In genomic region chr1:10776206-10776905, GRCh38 we compare ENCODE assay signal across 20 cellular contexts. TPM values are rescaled to one million over a fixed set of nuclear protein-coding genes. Genes with fewer than 3 reads are reported as not detected.
DNase-seq lines count a peak whose midpoint lies in the region; ATAC-seq, FAIRE-seq and TF ChIP-seq lines count a peak whose summit lies in the region.
"Had no signal": no experiment of that assay in that cellular context is flagged by ENCODE, and none has a peak within 500 bp of the region (broad histone marks: within the 10 kb centered on the region; RNA-seq: fewer than 3 reads in every experiment).

No MANE protein-coding gene starts in this region.

- peaks cover 0 to 4% of the 10 kb centered on the region in 2 donors for H3K4me1 ChIP-seq in small intestine (ENCODE audit: control insufficient read depth in 2 of 2, insufficient read depth in 1 of 2, low read depth in 1 of 2, low read length in 1 of 2)
- H3K4me1 ChIP-seq: adrenal gland had no signal

- ATAC-seq in HG02759 (IDR thresholded peaks at IDR 0.05; ENCODE audit: unreplicated experiment), result no peak
- ATAC-seq: activated CD8-positive, alpha-beta T cell treated with anti-CD3 and anti-CD28 coated beads, Interleukin-2, amount 10 ng/mL, durations not matched to agents 7 days and 5 days; GM12878; K562; stimulated activated memory B cell treated with anti-CD40 and anti-IgM and Interleukin-4, amounts not matched to agents 10 μg/mL and 1 μg/mL and 100 μg/mL, for 72 hours; WTC11 had no signal

- H3K9me3 Mint-ChIP-seq in chondrocyte (ENCODE audit: low read depth), result no peaks in the 10 kb centered on the region
- H3K9me3 Mint-ChIP-seq: CD4-positive, CD25-positive, alpha-beta regulatory T cell; naive B cell; stimulated activated memory B cell treated with anti-CD40 and anti-IgM and Interleukin-4, amounts not matched to agents 10 μg/mL and 1 μg/mL and 100 μg/mL, for 72 hours; WTC11 had no signal

- H3K4me1 Mint-ChIP-seq in chondrocyte (ENCODE audit: low read depth), result no peaks in the 10 kb centered on the region
- H3K4me1 Mint-ChIP-seq: CD4-positive, CD25-positive, alpha-beta regulatory T cell; naive B cell; stimulated activated memory B cell treated with anti-CD40 and anti-IgM and Interleukin-4, amounts not matched to agents 10 μg/mL and 1 μg/mL and 100 μg/mL, for 72 hours had no signal

- H3K36me3 Mint-ChIP-seq in chondrocyte (ENCODE audit: low read depth), result no peaks in the 10 kb centered on the region
- H3K36me3 Mint-ChIP-seq: CD4-positive, CD25-positive, alpha-beta regulatory T cell; naive B cell; stimulated activated memory B cell treated with anti-CD40 and anti-IgM and Interleukin-4, amounts not matched to agents 10 μg/mL and 1 μg/mL and 100 μg/mL, for 72 hours; WTC11 had no signal

- H3K27me3 ChIP-seq in small intestine (ENCODE audit: control insufficient read depth in 2 of 2, insufficient read depth in 2 of 2, low read length in 2 of 2), result no peaks in the 10 kb centered on the region
- H3K27me3 ChIP-seq: adrenal gland had no signal

- TF ChIP-seq CTCF in chondrocyte (IDR thresholded peaks at IDR 0.05), result no peak

- peaks cover 28% of the 10 kb centered on the region for H3K27me3 Mint-ChIP-seq in chondrocyte (ENCODE audit: low read depth)

- FAIRE-seq in small intestine (lab: Jason Lieb, UNC), result no peak
- FAIRE-seq: GM12878, K562 had no signal

- H3K27ac ChIP-seq in small intestine (ENCODE audit: low read depth in 1 of 2, low read length in 1 of 2), result peak overlapping the region in 1 of 2 donors; percentile 14
- H3K27ac ChIP-seq: adrenal gland, spleen had no signal

- H3K4me3 Mint-ChIP-seq in chondrocyte (ENCODE audit: unreplicated experiment), result no peak overlapping the region
- H3K4me3 Mint-ChIP-seq: activated CD8-positive, alpha-beta T cell treated with anti-CD3 and anti-CD28 coated beads, Interleukin-2, amount 10 ng/mL, durations not matched to agents 7 days and 5 days; CD4-positive, CD25-positive, alpha-beta regulatory T cell; naive B cell; stimulated activated memory B cell treated with anti-CD40 and anti-IgM and Interleukin-4, amounts not matched to agents 10 μg/mL and 1 μg/mL and 100 μg/mL, for 72 hours; WTC11 had no signal

- 25 to 57% (median 37%) methylated on average over 13 of the region's 13 CpGs for WGBS in small intestine, 3 donors

- DNase-seq in NCI-H345 (lab: John Stamatoyannopoulos, UW) (peak; percentile 39), NCI-H345 treated with DMSO at 0.1 percent for 48 hours (lab: John Stamatoyannopoulos, UW; ENCODE audit: unreplicated experiment) (no peak), NCI-H1105 (lab: John Stamatoyannopoulos, UW) (peak; percentile 90), chondrocyte (ENCODE audit: low spot score) (peak; percentile 68), small intestine (peak; percentile 57), NK-92 (lab: John Stamatoyannopoulos, UW; ENCODE audit: unreplicated experiment) (no peak)
- DNase-seq in stimulated activated CD8-positive, alpha-beta memory T cell treated with anti-CD3 and anti-CD28 coated beads, Interleukin-4, amount 100 ng/mL, for 48 hours, result no peak
- DNase-seq: activated CD8-positive, alpha-beta T cell treated with anti-CD3 and anti-CD28 coated beads, Interleukin-2, amount 10 ng/mL, durations not matched to agents 7 days and 5 days; adrenal gland; CD4-positive, CD25-positive, alpha-beta regulatory T cell; naive B cell; NCI-H1436 treated with DMSO at 0.1 percent for 48 hours; NCI-H774; trophoblast cell had no signal

- no peaks in the 10 kb centered on the region for H3K36me3 ChIP-seq in small intestine (ENCODE audit: control insufficient read depth in 2 of 2, insufficient read depth in 2 of 2, low read length in 2 of 2)
- H3K36me3 ChIP-seq: adrenal gland, spleen had no signal

- H3K9me3 ChIP-seq in small intestine (ENCODE audit: control insufficient read depth, low read depth), result no peaks in the 10 kb centered on the region
- H3K9me3 ChIP-seq: adrenal gland, spleen had no signal

- no peak overlapping the region for H3K27ac Mint-ChIP-seq in chondrocyte (ENCODE audit: unreplicated experiment)
- H3K27ac Mint-ChIP-seq: activated CD8-positive, alpha-beta T cell treated with anti-CD3 and anti-CD28 coated beads, Interleukin-2, amount 10 ng/mL, durations not matched to agents 7 days and 5 days; CD4-positive, CD25-positive, alpha-beta regulatory T cell; naive B cell; stimulated activated memory B cell treated with anti-CD40 and anti-IgM and Interleukin-4, amounts not matched to agents 10 μg/mL and 1 μg/mL and 100 μg/mL, for 72 hours; WTC11 had no signal

- H3K4me3 ChIP-seq in small intestine (ENCODE audit: low read depth in 1 of 2, low read length in 2 of 2), result no peak overlapping the region
- H3K4me3 ChIP-seq: adrenal gland, GM12878, K562, spleen had no signal

RNA-seq across cellular contexts. Expression of gene CASZ1, which starts 20.1 kb away (rescaled TPM):
- 1.9 to 4.1 TPM (median 3.4 TPM) in 3 replicates for total RNA-seq in chondrocyte
- polyA plus RNA-seq in small intestine, result 10 to 100 TPM; 13.5 to 23.0 (median 15.4) TPM

Comparison
In these comparisons a context has a peak if more than half of its experiments do, and no peak if none do; other contexts are left out.
1. DNase-seq: peak in NCI-H345 (single experiment), NCI-H1105 (single experiment), chondrocyte (single experiment) and small intestine (single experiment); none in NCI-H345 treated with DMSO at 0.1 percent for 48 hours (single experiment), NK-92 (single experiment) and stimulated activated CD8-positive, alpha-beta memory T cell treated with anti-CD3 and anti-CD28 coated beads, Interleukin-4, amount 100 ng/mL, for 48 hours (single experiment).